ENCODE assay signal across 8 cellular contexts in genomic region chr14:91114079-91115065, GRCh38. TPM values are rescaled to one million over a fixed set of nuclear protein-coding genes. Genes with fewer than 3 reads are reported as not detected.
DNase-seq lines count a peak whose midpoint lies in the region; ATAC-seq, FAIRE-seq and TF ChIP-seq lines count a peak whose summit lies in the region.

No MANE protein-coding gene starts in this region.

- H3K79me1 ChIP-seq in H1 (ENCODE audit: low read depth, low read length) (no peaks in the 10 kb centered on the region), mesenchymal stem cell (replicated peaks; ENCODE audit: low read length, poor library complexity, severe bottlenecking) (peaks cover 5% of the 10 kb centered on the region)

- peak overlapping the region; percentile 38 for H3K56ac ChIP-seq in H1 (replicated peaks; ENCODE audit: insufficient read length, low read depth, low read length)

- no peaks in the 10 kb centered on the region for H4K20me1 ChIP-seq in H1 (replicated peaks in 1 of 2; ENCODE audit: control insufficient read depth in 1 of 2, insufficient read depth in 2 of 2, low read length in 2 of 2)

- H3K27me3 ChIP-seq in H1 (replicated peaks in 1 of 4; ENCODE audit: control insufficient read depth in 3 of 4, extremely low read depth in 1 of 4, insufficient read depth in 3 of 4, low read length in 3 of 4) (no peaks in the 10 kb centered on the region), mesenchymal stem cell (ENCODE audit: control insufficient read depth in 1 of 2, insufficient read depth in 1 of 2, low read length in 2 of 2) (no peaks in the 10 kb centered on the region)

- peak; percentile 82 for ATAC-seq in GM19023 (IDR thresholded peaks at IDR 0.05; ENCODE audit: unreplicated experiment)
- peak; percentile 73 for ATAC-seq in HG03159 (IDR thresholded peaks at IDR 0.05; ENCODE audit: unreplicated experiment)

- H3K18ac ChIP-seq in H1 (ENCODE audit: extremely low read depth, low read length) (peak overlapping the region; percentile 98), mesenchymal stem cell (ENCODE audit: low read depth in 1 of 2, low read length in 2 of 2) (peak overlapping the region; percentile 81 to 84)

- H3K27ac ChIP-seq in H1 (ENCODE audit: low read depth, low read length), result peak overlapping the region; percentile 90
- H3K27ac ChIP-seq in mesenchymal stem cell (ENCODE audit: low read length, poor library complexity, severe bottlenecking), result peak overlapping the region; percentile 46

- peak; percentile 66 to 75; a peak in 2 of 3 replicates for TF ChIP-seq POLR2A in H1 (IDR thresholded peaks at IDR 0.05; ENCODE audit: control extremely low read depth in 1 of 2, low read depth in 2 of 2, low read length in 2 of 2)

- peaks cover 2% of the 10 kb centered on the region; the same call in 1 of the 2 replicates for H3K23me2 ChIP-seq in H1 (ENCODE audit: low read depth, low read length)

- H2BK12ac ChIP-seq in H1 (ENCODE audit: low read depth, low read length), result peak overlapping the region; percentile 76
- H2BK12ac ChIP-seq in mesenchymal stem cell (ENCODE audit: low read length in 2 of 2), result peak overlapping the region in 1 of 2 experiments; percentile 55

- H3K36me3 ChIP-seq in H1 (ENCODE audit: control insufficient read depth in 2 of 4, insufficient read depth in 4 of 4, low read length in 3 of 4) (peaks cover 0 to 7% (median 0%) of the 10 kb centered on the region in 4 experiments; a peak in 1 of 8 replicates), mesenchymal stem cell (ENCODE audit: control insufficient read depth in 1 of 2, insufficient read depth in 2 of 2, low read depth in 1 of 2, low read length in 2 of 2) (peaks cover 0 to 4% of the 10 kb centered on the region in 2 experiments)

- peaks cover 0 to 11% of the 10 kb centered on the region in 2 experiments; a peak in 1 of 4 replicates for H3K79me2 ChIP-seq in H1 (ENCODE audit: control insufficient read depth in 1 of 2, insufficient read depth in 2 of 2, low read length in 2 of 2)

- FAIRE-seq in H1 (lab: Jason Lieb, UNC), result no peak

- peak; percentile 99 for DNase-seq in Ammon's horn (ENCODE audit: low spot score)
- peak; percentile 62 for DNase-seq in NCI-H774 (lab: John Stamatoyannopoulos, UW)
- peak; percentile 19 to 46 for DNase-seq in activated CD8-positive, alpha-beta memory T cell treated with anti-CD3 and anti-CD28 coated beads for 1 hour (ENCODE audit: extremely low read depth in 1 of 2, low read depth in 1 of 2)
- peak; percentile 81 to 88 for DNase-seq in H1 (ENCODE audit: low read depth in 1 of 2, low spot score in 2 of 2)
- DNase-seq in mesenchymal stem cell, result peak; percentile 81
- peak; percentile 31 for DNase-seq in stimulated activated CD8-positive, alpha-beta memory T cell treated with anti-CD3 and anti-CD28 coated beads, Interleukin-12 subunit alpha, Interleukin-12 subunit beta, amount 100 ng/mL, for 24 hours (ENCODE audit: extremely low read depth)

- peak overlapping the region; percentile 40; the same call in 1 of the 2 replicates for H2BK20ac ChIP-seq in H1 (ENCODE audit: low read length)

- H3K4me2 ChIP-seq in H1 (ENCODE audit: insufficient read depth in 1 of 2, low read depth in 2 of 2, low read length in 2 of 2), result peak overlapping the region; percentile 73 to 88
- H3K4me2 ChIP-seq in mesenchymal stem cell (ENCODE audit: low read length, poor library complexity, severe bottlenecking), result peak overlapping the region; percentile 54

- POLR2A ChIA-PET in H1 (lab: Charles Lee; ENCODE audit: partially characterized antibody), result interaction anchor here (0.6 to 3.3 kb wide), 9 partner anchors 10 to 301 kb away, joined by 3 to 24 read pairs (median 5); partner anchors contain the start of gene RPS6KA5

- 36% methylated on average over 18 of the region's 18 CpGs; no CpG with 5 or more reads in 1 of the 2 experiments for WGBS in H1 (ENCODE audit: extremely low coverage in 1 of 2, insufficient coverage in 1 of 2, insufficient read length in 1 of 2, insufficient replicate concordance in 2 of 2, low coverage in 1 of 2, low lambda C conversion rate in 2 of 2, missing lambda C conversion rate in 1 of 2), 2 experiments
- 27% methylated on average over 17 of the region's 18 CpGs for WGBS in mesenchymal stem cell

- CTCF ChIA-PET in H1 (lab: Charles Lee; ENCODE audit: partially characterized antibody), result interaction anchor here (1.0 to 4.3 kb wide), 4 partner anchors 24 to 212 kb away, joined by 3 to 34 read pairs (median 6); no protein-coding TSS in a partner anchor

- peak overlapping the region; percentile 60 for H2BK5ac ChIP-seq in H1 (ENCODE audit: low read depth, low read length)
- no peak overlapping the region for H2BK5ac ChIP-seq in mesenchymal stem cell (ENCODE audit: low read depth, low read length, poor library complexity, severe bottlenecking)

- H3K23ac ChIP-seq in H1 (ENCODE audit: insufficient read length) (no peak overlapping the region), mesenchymal stem cell (ENCODE audit: low read length in 2 of 2) (no peak overlapping the region)

- H3K9ac ChIP-seq in H1 (replicated peaks in 1 of 4; ENCODE audit: extremely low read depth in 1 of 4, low read depth in 3 of 4, low read length in 3 of 4), result peak overlapping the region; percentile 41 to 77 (median 64)
- peak overlapping the region; percentile 97 for H3K9ac ChIP-seq in mesenchymal stem cell (ENCODE audit: low read length)

- H3K4me3 ChIP-seq in H1 (ENCODE audit: extremely low read depth in 1 of 4, insufficient read depth in 2 of 4, low read depth in 3 of 4, low read length in 4 of 4) (peak overlapping the region; percentile 20 to 55 (median 32); a peak in 7 of 8 replicates), mesenchymal stem cell (ENCODE audit: insufficient read depth in 1 of 2, low read depth in 1 of 2, low read length in 2 of 2) (peak overlapping the region; percentile 45 to 88)

- TF ChIP-seq EP300 in H1 (IDR thresholded peaks at IDR 0.05; ENCODE audit: borderline replicate concordance in 1 of 2, low read depth in 2 of 2, low read length in 2 of 2), result peak in 1 of 2 experiments; percentile 7; a peak in 1 of 3 replicates

- no peak overlapping the region for H2BK15ac ChIP-seq in H1 (ENCODE audit: low read length)
- peak overlapping the region; percentile 52 for H2BK15ac ChIP-seq in mesenchymal stem cell (ENCODE audit: low read depth, poor library complexity, severe bottlenecking)

- H3K9me3 ChIP-seq in H1 (ENCODE audit: insufficient read depth in 2 of 2, low read depth in 1 of 2, low read length in 1 of 2), result no peaks in the 10 kb centered on the region
- no peaks in the 10 kb centered on the region for H3K9me3 ChIP-seq in mesenchymal stem cell (ENCODE audit: control insufficient read depth, low read length)

- TF ChIP-seq CTCF in H1 (IDR thresholded peaks at IDR 0.05; ENCODE audit: control extremely low read depth in 1 of 3, insufficient read depth in 1 of 3, low read depth in 1 of 3, low read length in 3 of 3), result no peak

- peak overlapping the region; percentile 82 for H4K5ac ChIP-seq in H1 (ENCODE audit: insufficient read length, low read depth, low read length)

- H2BK120ac ChIP-seq in H1 (replicated peaks; ENCODE audit: low read depth, low read length) (peak overlapping the region; percentile 60), mesenchymal stem cell (ENCODE audit: low read depth, low read length) (peak overlapping the region; percentile 29)

- H4K91ac ChIP-seq in H1 (replicated peaks; ENCODE audit: insufficient read length, low read length), result peak overlapping the region; percentile 87
- H4K91ac ChIP-seq in mesenchymal stem cell (ENCODE audit: low read length), result peak overlapping the region; percentile 36

- no peak overlapping the region for H3K14ac ChIP-seq in H1 (ENCODE audit: insufficient read length)
- H3K14ac ChIP-seq in mesenchymal stem cell (ENCODE audit: low read length in 2 of 2), result peak overlapping the region in 1 of 2 experiments; percentile 31

- H3K4ac ChIP-seq in H1 (replicated peaks; ENCODE audit: insufficient read length, low read depth, low read length) (peak overlapping the region; percentile 61), mesenchymal stem cell (ENCODE audit: low read depth in 1 of 2, low read length in 2 of 2) (peak overlapping the region; percentile 29 to 64)

- H4K8ac ChIP-seq in H1 (ENCODE audit: extremely low read depth, insufficient read depth, low read length) (peak overlapping the region; percentile 86; the same call in 1 of the 2 replicates), mesenchymal stem cell (ENCODE audit: low read length) (peak overlapping the region; percentile 90)

- no peak; a peak in 1 of 4 replicates for TF ChIP-seq RAD21 in H1 (IDR thresholded peaks at IDR 0.05 in 1 of 2, conservative IDR thresholded peaks at IDR 0.05 in 1 of 2; ENCODE audit: low read depth in 2 of 2, low read length in 2 of 2)

- H2AK5ac ChIP-seq in H1 (ENCODE audit: low read depth, low read length), result peak overlapping the region; percentile 94
- peak overlapping the region; percentile 4 for H2AK5ac ChIP-seq in mesenchymal stem cell (ENCODE audit: low read length, severe bottlenecking)

- H2AFZ ChIP-seq in H1 (ENCODE audit: low read length) (peak overlapping the region; percentile 68; the same call in 1 of the 2 replicates), mesenchymal stem cell (ENCODE audit: low read depth, low read length) (peak overlapping the region; percentile 21)

- H3K4me1 ChIP-seq in H1 (replicated peaks in 1 of 4; ENCODE audit: control insufficient read depth in 3 of 4, insufficient read depth in 4 of 4, low read length in 3 of 4) (peaks cover 12 to 32% (median 19%) of the 10 kb centered on the region in 4 experiments), mesenchymal stem cell (ENCODE audit: control insufficient read depth, insufficient read depth, low read depth, low read length) (peaks cover 15% of the 10 kb centered on the region)

RNA-seq across cellular contexts. Expression of gene DGLUCY, which starts 0.5 kb away (rescaled TPM):
- total RNA-seq in H1 (2021; fragmentation: NEBNext Ultra II Directional; extraction: Animal tissue kit (Norgen Biotek cat#: 25700)), result 27.7 and 31.8 TPM in 2 replicates
- polyA plus RNA-seq in H1 (2011; rRNA removed), result 24.6 and 24.9 TPM in 2 replicates
- polyA plus RNA-seq in H1 (2011; cell fraction: cytosol; rRNA removed), result 32.1 TPM
- polyA plus RNA-seq in H1 (2011; cell fraction: nucleus; rRNA removed), result 84.2 TPM
- polyA plus RNA-seq in H1 (2012, experiment 1 of 2), result 24.5 to 36.7 TPM (median 30.5 TPM) in 4 replicates
- polyA plus RNA-seq in H1 (2012, experiment 2 of 2), result 22.5 TPM
- polyA plus RNA-seq in H1 (2013, experiment 1 of 2), result 28.4 TPM
- polyA plus RNA-seq in H1 (2013, experiment 2 of 2), result 25.3 TPM
- polyA minus RNA-seq in H1 (2011; rRNA and poly(A)+ RNA removed), result 51.0 and 58.0 TPM in 2 replicates
- 31.0 TPM for polyA minus RNA-seq in H1 (2011; cell fraction: cytosol; rRNA and poly(A)+ RNA removed)
- 60.7 TPM for polyA minus RNA-seq in H1 (2011; cell fraction: nucleus; rRNA and poly(A)+ RNA removed)
- polyA plus RNA-seq in mesenchymal stem cell (2013, experiment 1 of 2), result 22.1 TPM
- polyA plus RNA-seq in mesenchymal stem cell (2013, experiment 2 of 2), result 20.8 TPM

RNA-seq across cellular contexts. Expression of gene RPS6KA5, which starts 53.9 kb away (rescaled TPM):
- total RNA-seq in H1 (2021; fragmentation: NEBNext Ultra II Directional; extraction: Animal tissue kit (Norgen Biotek cat#: 25700)), result 3.1 and 3.2 TPM in 2 replicates
- polyA plus RNA-seq in H1 (2011; rRNA removed), result 0.85 and 0.93 TPM in 2 replicates
- 1.4 TPM for polyA plus RNA-seq in H1 (2011; cell fraction: cytosol; rRNA removed)
- 1.3 TPM for polyA plus RNA-seq in H1 (2011; cell fraction: nucleus; rRNA removed)
- 1.2 to 2.0 TPM (median 1.4 TPM) in 4 replicates for polyA plus RNA-seq in H1 (2012, experiment 1 of 2)
- polyA plus RNA-seq in H1 (2012, experiment 2 of 2), result 0.10 TPM
- polyA plus RNA-seq in H1 (2013, experiment 1 of 2), result 1.9 TPM
- polyA plus RNA-seq in H1 (2013, experiment 2 of 2), result 1.5 TPM
- 2.7 TPM in 2 replicates for polyA minus RNA-seq in H1 (2011; rRNA and poly(A)+ RNA removed)
- 1.8 TPM for polyA minus RNA-seq in H1 (2011; cell fraction: cytosol; rRNA and poly(A)+ RNA removed)
- polyA minus RNA-seq in H1 (2011; cell fraction: nucleus; rRNA and poly(A)+ RNA removed), result 4.1 TPM
- 1.5 TPM for polyA plus RNA-seq in mesenchymal stem cell (2013, experiment 1 of 2)
- 1.4 TPM for polyA plus RNA-seq in mesenchymal stem cell (2013, experiment 2 of 2)

Comparison
In these comparisons a context has a peak if more than half of its experiments do, and no peak if none do; other contexts are left out.
1. Peak in every context shown above with its lines: DNase-seq, ATAC-seq, H3K4me3 ChIP-seq and H3K27ac ChIP-seq.
2. DNase-seq: peak in every context shown above with its lines; median percentile 99 in Ammon's horn; 84 in H1; 81 in mesenchymal stem cell; 62 in NCI-H774; 32 in activated CD8-positive, alpha-beta memory T cell treated with anti-CD3 and anti-CD28 coated beads for 1 hour; 31 in stimulated activated CD8-positive, alpha-beta memory T cell treated with anti-CD3 and anti-CD28 coated beads, Interleukin-12 subunit alpha, Interleukin-12 subunit beta, amount 100 ng/mL, for 24 hours.